10 cellular contexts compared by ENCODE assay signal in the genomic region with DNA sequence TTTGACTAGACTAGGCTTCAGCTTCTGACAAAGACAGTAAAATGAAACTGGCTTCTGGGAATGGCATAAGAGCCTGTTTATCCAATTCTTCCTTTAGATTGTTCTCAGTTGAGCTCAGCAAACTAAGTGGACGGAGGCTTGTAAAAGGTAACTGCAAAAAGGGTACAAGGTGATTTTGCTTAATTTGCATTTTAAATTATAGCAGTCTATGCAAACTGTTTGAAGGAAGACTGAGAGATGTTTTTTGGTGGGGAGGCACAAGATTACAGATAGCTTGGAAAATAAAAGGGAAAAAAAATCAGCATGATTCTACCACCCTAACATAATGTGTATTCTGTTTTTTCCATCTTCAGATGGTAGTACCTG. TPM values are rescaled to one million over a fixed set of nuclear protein-coding genes. Genes with fewer than 3 reads are reported as not detected.
DNase-seq lines count a peak whose midpoint lies in the region; ATAC-seq and TF ChIP-seq lines count a peak whose summit lies in the region.
"Had no signal": no experiment of that assay in that cellular context is flagged by ENCODE, and none has a peak within 500 bp of the region (broad histone marks: within the 10 kb centered on the region; RNA-seq: fewer than 3 reads in every experiment).

No MANE protein-coding gene starts in this region.

- H3K9me3 ChIP-seq in breast epithelium, result no peaks in the 10 kb centered on the region

- H3K9me3 Mint-ChIP-seq in stimulated activated naive CD8-positive, alpha-beta T cell treated with anti-CD3 and anti-CD28 coated beads, Interleukin-15, Interleukin-2, amounts not matched to agents 100 ng/mL and 50 ng/mL, for 24 hours, result no peaks in the 10 kb centered on the region
- H3K9me3 Mint-ChIP-seq in naive B cell, result no peaks in the 10 kb centered on the region

- peak overlapping the region; percentile 99 for H3K4me3 Mint-ChIP-seq in stimulated activated naive CD8-positive, alpha-beta T cell treated with anti-CD3 and anti-CD28 coated beads, Interleukin-15, Interleukin-2, amounts not matched to agents 100 ng/mL and 50 ng/mL, for 24 hours
- H3K4me3 Mint-ChIP-seq in naive B cell, result peak overlapping the region in 7 of 8 donors; percentile 47 to 96 (median 84)

- peaks cover 88% of the 10 kb centered on the region for H3K4me1 Mint-ChIP-seq in stimulated activated naive CD8-positive, alpha-beta T cell treated with anti-CD3 and anti-CD28 coated beads, Interleukin-15, Interleukin-2, amounts not matched to agents 100 ng/mL and 50 ng/mL, for 24 hours (ENCODE audit: low read depth)
- H3K4me1 Mint-ChIP-seq in naive B cell, result peaks cover 78 to 93% (median 92%) of the 10 kb centered on the region in 3 donors

- H3K4me3 ChIP-seq in breast epithelium (peak overlapping the region in 2 of 3 donors; percentile 26 to 57), foreskin fibroblast (ENCODE audit: low read depth in 1 of 2, low read length in 2 of 2) (peak overlapping the region in 1 of 2 donors; percentile 28)

- no peaks in the 10 kb centered on the region for H3K27me3 ChIP-seq in breast epithelium

- TF ChIP-seq POLR2A in breast epithelium (IDR thresholded peaks at IDR 0.05), result no peak

- no peaks in the 10 kb centered on the region for H3K36me3 ChIP-seq in breast epithelium

- intact Hi-C loops in breast epithelium (cut with DNase I; ENCODE audit: low total_unique reads), result loop anchor here (10.0 kb wide), 1 partner anchor 58 kb away; no protein-coding TSS in a partner anchor

- no peak for DNase-seq in stimulated activated naive CD8-positive, alpha-beta T cell treated with anti-CD3 and anti-CD28 coated beads, Interleukin-15, Interleukin-2, amounts not matched to agents 100 U/mL and 50 U/mL, for 24 hours
- no peak for DNase-seq in breast epithelium (ENCODE audit: low spot score in 2 of 2)
- DNase-seq in naive B cell, result no peak
- no peak for DNase-seq in foreskin fibroblast
- DNase-seq: DMS53 had no signal

- peaks cover 53% of the 10 kb centered on the region for H3K36me3 Mint-ChIP-seq in stimulated activated naive CD8-positive, alpha-beta T cell treated with anti-CD3 and anti-CD28 coated beads, Interleukin-15, Interleukin-2, amounts not matched to agents 100 ng/mL and 50 ng/mL, for 24 hours (ENCODE audit: low read depth)
- no peaks in the 10 kb centered on the region for H3K36me3 Mint-ChIP-seq in naive B cell

- H3K27ac ChIP-seq in breast epithelium, result peak overlapping the region; percentile 84 to 97

- peaks cover 17 to 69% of the 10 kb centered on the region in 2 donors for H3K4me1 ChIP-seq in breast epithelium

- no peak for ATAC-seq in stimulated activated naive CD8-positive, alpha-beta T cell treated with anti-CD3 and anti-CD28 coated beads, Interleukin-15, Interleukin-2, amounts not matched to agents 100 U/mL and 50 U/mL, for 24 hours
- ATAC-seq in naive B cell (ENCODE audit: low read depth in 2 of 2), result no peak
- no peak for ATAC-seq in GM19452 (IDR thresholded peaks at IDR 0.05; ENCODE audit: unreplicated experiment)
- no peak for ATAC-seq in HG03139 (IDR thresholded peaks at IDR 0.05; ENCODE audit: unreplicated experiment)
- no peak for ATAC-seq in GM18498 (IDR thresholded peaks at IDR 0.05; ENCODE audit: unreplicated experiment)

- H3K27ac Mint-ChIP-seq in stimulated activated naive CD8-positive, alpha-beta T cell treated with anti-CD3 and anti-CD28 coated beads, Interleukin-15, Interleukin-2, amounts not matched to agents 100 ng/mL and 50 ng/mL, for 24 hours, result peak overlapping the region; percentile 97
- H3K27ac Mint-ChIP-seq in naive B cell, result peak overlapping the region; percentile 96 to 100 (median 100)

- no peaks in the 10 kb centered on the region for H3K27me3 Mint-ChIP-seq in stimulated activated naive CD8-positive, alpha-beta T cell treated with anti-CD3 and anti-CD28 coated beads, Interleukin-15, Interleukin-2, amounts not matched to agents 100 ng/mL and 50 ng/mL, for 24 hours
- H3K27me3 Mint-ChIP-seq in naive B cell, result no peaks in the 10 kb centered on the region

- no peak for TF ChIP-seq CTCF in breast epithelium (IDR thresholded peaks at IDR 0.05)
- no peak for TF ChIP-seq CTCF in foreskin fibroblast (IDR thresholded peaks at IDR 0.05; ENCODE audit: low read depth, low read length)

RNA-seq across cellular contexts. Expression of a gene that starts 5.0 kb away (rescaled TPM):
- 10 to 100 TPM; 30.2 to 55.9 (median 55.7) TPM for total RNA-seq in breast epithelium
- polyA plus RNA-seq in naive B cell (ENCODE audit: low read depth in 6 of 6), result 10 to 100 TPM; 16.1 to 22.8 (median 19.4) TPM

RNA-seq across cellular contexts. Expression of a gene that starts 41.7 kb away (rescaled TPM):
- total RNA-seq in breast epithelium, result under 1 TPM in 2 of 3 donors, not detected in 1; 0.29 to 0.33 TPM
- not detected for polyA plus RNA-seq in naive B cell (ENCODE audit: low read depth in 6 of 6)
- total RNA-seq: mononuclear cell had no signal
